35 cellular contexts compared by ENCODE assay signal in the genomic region with DNA sequence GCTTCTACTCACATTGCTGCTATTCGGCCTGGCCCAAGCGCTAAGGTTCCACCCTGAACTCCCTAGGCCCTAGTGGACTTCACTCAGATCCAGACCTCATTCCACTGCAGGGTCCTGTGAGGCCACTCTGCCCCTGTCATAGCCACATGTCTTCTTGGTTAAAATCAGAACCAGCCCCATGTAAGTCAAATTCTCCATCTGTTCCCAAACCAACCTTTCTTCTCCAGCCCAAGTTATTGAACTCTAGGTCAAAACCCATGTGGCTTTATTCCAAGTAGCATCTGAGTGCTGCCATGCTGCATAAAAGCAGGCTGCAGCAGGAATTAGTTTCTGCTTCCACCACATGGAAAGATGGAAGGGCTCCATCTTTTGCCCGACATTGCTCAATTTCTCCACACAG.
"Had no signal": no experiment of that assay in that cellular context is flagged by ENCODE, and none has a peak within 500 bp of the region (broad histone marks: within the 10 kb centered on the region; RNA-seq: fewer than 3 reads in every experiment).

No MANE protein-coding gene starts in this region.

- H3K27me3 Mint-ChIP-seq: activated B cell treated with CpG ODN at 0.5 μM for 24 hours; activated T-helper 17 cell treated with anti-CD3 and anti-CD28 coated beads, Interleukin-2, amount 50 U/mL, for 72 hours had no signal

- H3K4me1 Mint-ChIP-seq: activated B cell treated with CpG ODN at 0.5 μM for 24 hours; activated CD4-positive, alpha-beta T cell treated with anti-CD3 and anti-CD28 coated beads, Interleukin-2, amount 10 ng/mL, durations not matched to agents 24 days and 14 days; activated naive CD8-positive, alpha-beta T cell treated with anti-CD3 and anti-CD28 coated beads for 36 hours; activated T-helper 17 cell treated with anti-CD3 and anti-CD28 coated beads, Interleukin-2, amount 50 U/mL, for 72 hours had no signal

- H3K36me3 Mint-ChIP-seq: activated CD4-positive, alpha-beta memory T cell treated with anti-CD3 and anti-CD28 coated beads for 36 hours; activated naive CD4-positive, alpha-beta T cell treated with anti-CD3 and anti-CD28 coated beads, Interleukin-2, amount 50 U/mL, for 72 hours; activated naive CD8-positive, alpha-beta T cell treated with anti-CD3 and anti-CD28 coated beads for 36 hours had no signal

- H3K27ac ChIP-seq: adrenal gland, body of pancreas, brain microvascular endothelial cell, breast epithelium, VCaP had no signal

- H3K4me3 Mint-ChIP-seq: activated B cell treated with CpG ODN at 0.5 μM for 24 hours; activated CD4-positive, alpha-beta memory T cell treated with anti-CD3 and anti-CD28 coated beads for 36 hours; activated CD4-positive, alpha-beta T cell treated with anti-CD3 and anti-CD28 coated beads, Interleukin-2, amount 10 ng/mL, durations not matched to agents 24 days and 14 days; activated CD8-positive, alpha-beta T cell treated with anti-CD3 and anti-CD28 coated beads for 36 hours; activated naive CD4-positive, alpha-beta T cell treated with anti-CD3 and anti-CD28 coated beads for 36 hours; activated naive CD8-positive, alpha-beta T cell treated with anti-CD3 and anti-CD28 coated beads for 36 hours; activated T-cell treated with anti-CD3 and anti-CD28 coated beads, Interleukin-2, amount 50 U/mL, for 4 hours; activated T-cell treated with anti-CD3 and anti-CD28 coated beads, Interleukin-2, amount 50 U/mL, for 72 hours; activated T-helper 1 cell treated with anti-CD3 and anti-CD28 coated beads, Interleukin-12 subunit alpha, Interleukin-12 subunit beta, Interleukin-2, Interleukin-4 antibody, amounts not matched to agents 30 ng/mL and 10 ng/mL and 1 ng/mL, durations not matched to agents 14 hours and 24 hours and 36 hours; activated T-helper 17 cell treated with anti-CD3 and anti-CD28 coated beads, Interleukin-2, amount 50 U/mL, for 72 hours; T-helper 1 cell treated with Interleukin-12 subunit alpha and Interleukin-12 subunit beta and Interleukin-4 antibody, amounts not matched to agents 30 μg/mL and 1 μg/mL, for 36 hours; T-helper 2 cell treated with Interferon-gamma antibody and Interleukin-4, amounts not matched to agents 5 μg/mL and 100 μg/mL, for 36 hours had no signal

- H3K36me3 ChIP-seq: adrenal gland, brain microvascular endothelial cell, breast epithelium had no signal

- H3K9me3 Mint-ChIP-seq: activated CD4-positive, alpha-beta memory T cell treated with anti-CD3 and anti-CD28 coated beads for 36 hours; activated CD4-positive, alpha-beta T cell treated with anti-CD3 and anti-CD28 coated beads, Interleukin-2, amount 10 ng/mL, durations not matched to agents 24 days and 14 days; activated CD8-positive, alpha-beta T cell treated with anti-CD3 and anti-CD28 coated beads for 36 hours; activated naive CD4-positive, alpha-beta T cell treated with anti-CD3 and anti-CD28 coated beads for 36 hours; activated naive CD4-positive, alpha-beta T cell treated with anti-CD3 and anti-CD28 coated beads, Interleukin-2, amount 50 U/mL, for 72 hours; activated naive CD8-positive, alpha-beta T cell treated with anti-CD3 and anti-CD28 coated beads for 36 hours; activated T-cell treated with anti-CD3 and anti-CD28 coated beads, Interleukin-2, amount 50 U/mL, for 4 hours; activated T-cell treated with anti-CD3 and anti-CD28 coated beads, Interleukin-2, amount 50 U/mL, for 72 hours; activated T-helper 1 cell treated with anti-CD3 and anti-CD28 coated beads, Interleukin-12 subunit alpha, Interleukin-12 subunit beta, Interleukin-2, Interleukin-4 antibody, amounts not matched to agents 30 ng/mL and 10 ng/mL and 1 ng/mL, durations not matched to agents 14 hours and 24 hours and 36 hours; activated T-helper 17 cell treated with anti-CD3 and anti-CD28 coated beads, Interleukin-2, amount 50 U/mL, for 72 hours; T-helper 1 cell treated with Interleukin-12 subunit alpha and Interleukin-12 subunit beta and Interleukin-4 antibody, amounts not matched to agents 30 μg/mL and 1 μg/mL, for 36 hours; T-helper 2 cell treated with Interferon-gamma antibody and Interleukin-4, amounts not matched to agents 5 μg/mL and 100 μg/mL, for 36 hours had no signal

- H3K4me1 ChIP-seq: body of pancreas had no signal

- H3K4me3 ChIP-seq: adrenal gland, body of pancreas, breast epithelium had no signal

- H3K27ac Mint-ChIP-seq: activated B cell treated with CpG ODN at 0.5 μM for 24 hours; activated CD4-positive, alpha-beta memory T cell treated with anti-CD3 and anti-CD28 coated beads for 36 hours; activated CD4-positive, alpha-beta T cell treated with anti-CD3 and anti-CD28 coated beads, Interleukin-2, amount 10 ng/mL, durations not matched to agents 24 days and 14 days; activated CD8-positive, alpha-beta T cell treated with anti-CD3 and anti-CD28 coated beads for 36 hours; activated naive CD4-positive, alpha-beta T cell treated with anti-CD3 and anti-CD28 coated beads for 36 hours; activated naive CD4-positive, alpha-beta T cell treated with anti-CD3 and anti-CD28 coated beads, Interleukin-2, amount 50 U/mL, for 72 hours; activated naive CD8-positive, alpha-beta T cell treated with anti-CD3 and anti-CD28 coated beads for 36 hours; activated T-cell treated with anti-CD3 and anti-CD28 coated beads, Interleukin-2, amount 50 U/mL, for 72 hours; activated T-helper 1 cell treated with anti-CD3 and anti-CD28 coated beads, Interleukin-12 subunit alpha, Interleukin-12 subunit beta, Interleukin-2, Interleukin-4 antibody, amounts not matched to agents 30 ng/mL and 10 ng/mL and 1 ng/mL, durations not matched to agents 14 hours and 24 hours and 36 hours; activated T-helper 17 cell treated with anti-CD3 and anti-CD28 coated beads, Interleukin-2, amount 50 U/mL, for 72 hours; T-helper 1 cell treated with Interleukin-12 subunit alpha and Interleukin-12 subunit beta and Interleukin-4 antibody, amounts not matched to agents 30 μg/mL and 1 μg/mL, for 36 hours; T-helper 2 cell treated with Interferon-gamma antibody and Interleukin-4, amounts not matched to agents 5 μg/mL and 100 μg/mL, for 36 hours had no signal

- H3K27me3 ChIP-seq: adrenal gland, body of pancreas, brain microvascular endothelial cell, breast epithelium had no signal

- DNase-seq: activated B cell treated with CpG ODN at 0.5 μM for 24 hours; activated CD4-positive, alpha-beta memory T cell treated with anti-CD3 and anti-CD28 coated beads for 36 hours; activated CD4-positive, alpha-beta T cell treated with anti-CD3 and anti-CD28 coated beads for 4 hours; activated CD4-positive, alpha-beta T cell treated with anti-CD3 and anti-CD28 coated beads, Interleukin-2, amount 10 ng/mL, durations not matched to agents 24 days and 14 days; activated CD4-positive, alpha-beta T cell treated with anti-CD3 and anti-CD28 coated beads, Interleukin-2, amount 50 U/mL, for 1 hour; activated CD4-positive, alpha-beta T cell treated with anti-CD3 and anti-CD28 coated beads, Interleukin-2, amount 50 U/mL, for 4 hours; activated CD4-positive, CD25-positive, alpha-beta regulatory T cell treated with anti-CD3 and anti-CD28 coated beads, Interleukin-2, amount 50 U/mL, for 72 hours; activated CD8-positive, alpha-beta memory T cell treated with anti-CD3 and anti-CD28 coated beads, Interleukin-2, amount 50 U/mL, for 4 hours; activated CD8-positive, alpha-beta T cell treated with anti-CD3 and anti-CD28 coated beads for 36 hours; activated effector memory CD4-positive, alpha-beta T cell treated with anti-CD3 and anti-CD28 coated beads, Interleukin-2, amount 50 U/mL, for 16 hours; activated gamma-delta T cell treated with Interleukin-2 at 50 U/mL for 16 hours; activated naive CD4-positive, alpha-beta T cell; activated naive CD4-positive, alpha-beta T cell treated with anti-CD3 and anti-CD28 coated beads for 36 hours; activated naive CD4-positive, alpha-beta T cell treated with anti-CD3 and anti-CD28 coated beads, Interleukin-2, amount 50 U/mL, for 16 hours; activated naive CD8-positive, alpha-beta T cell treated with anti-CD3 and anti-CD28 coated beads for 36 hours; activated T-cell treated with anti-CD3 and anti-CD28 coated beads for 4 hours; activated T-cell treated with anti-CD3 and anti-CD28 coated beads, Interleukin-2, amount 50 U/mL, for 1 hour; activated T-cell treated with anti-CD3 and anti-CD28 coated beads, Interleukin-2, amount 50 U/mL, for 4 hours; activated T-cell treated with anti-CD3 and anti-CD28 coated beads, Interleukin-2, amount 50 U/mL, for 72 hours; adrenal gland; amniotic stem cell; aorta; body of pancreas; brain microvascular endothelial cell; central memory CD4-positive, alpha-beta T cell; T-helper 1 cell; T-helper 2 cell; T-helper 9 cell had no signal

- H3K9me3 ChIP-seq: adrenal gland, body of pancreas, breast epithelium had no signal
